ENCODE assay signal across 17 cellular contexts in the genomic region with DNA sequence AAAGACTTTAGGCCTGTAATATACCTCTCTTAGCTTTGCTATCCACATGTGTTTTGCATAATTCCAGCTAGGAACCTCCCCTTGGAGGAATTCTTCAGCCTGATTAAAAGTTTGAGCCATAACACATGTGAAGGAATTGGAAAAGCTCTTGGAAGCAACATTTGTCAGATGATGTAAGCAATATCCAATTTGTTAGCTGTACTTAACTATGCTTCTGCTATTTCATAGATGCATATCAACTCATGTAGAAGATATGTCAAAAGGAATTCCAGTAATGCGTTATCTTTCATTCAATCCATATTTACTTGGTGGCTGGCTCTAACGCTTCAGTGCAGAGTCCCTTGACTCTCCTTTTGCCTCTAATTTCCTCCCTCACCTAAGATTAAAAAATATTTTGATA. TPM values are rescaled to one million over a fixed set of nuclear protein-coding genes. Genes with fewer than 3 reads are reported as not detected.
A peak's percentile ranks its signal among the peaks of the same experiment; 100 is the strongest.
DNase-seq lines count a peak whose midpoint lies in the region; ATAC-seq and TF ChIP-seq lines count a peak whose summit lies in the region.
"Had no signal": no experiment of that assay in that cellular context is flagged by ENCODE, and none has a peak within 500 bp of the region (broad histone marks: within the 10 kb centered on the region; RNA-seq: fewer than 3 reads in every experiment).

No MANE protein-coding gene starts in this region.

- H3K4me1 ChIP-seq in SJCRH30 (peaks cover 61% of the 10 kb centered on the region), fibroblast of lung (ENCODE audit: control insufficient read depth, extremely low read depth, insufficient read depth, low read length) (peaks cover 23% of the 10 kb centered on the region)
- H3K4me1 ChIP-seq: ascending aorta had no signal

- no peak overlapping the region for H3K4me2 ChIP-seq in fibroblast of lung (ENCODE audit: extremely low read depth, insufficient read depth, low read length)

- DNase-seq in GM04504 (ENCODE audit: low read depth): peak; percentile 87
- DNase-seq in SJCRH30: peak in 1 of 2 experiments; percentile 39
- DNase-seq in fibroblast of lung (ENCODE audit: low read depth in 2 of 2): peak; percentile 81 to 93
- peak; percentile 95 for DNase-seq in retinal pigment epithelial cell (ENCODE audit: low read depth)
- DNase-seq in GM19240 (ENCODE audit: insufficient read length, low spot score): no peak
- DNase-seq in NOMO-1 treated with DMSO at 0.1 percent for 48 hours (lab: John Stamatoyannopoulos, UW; ENCODE audit: unreplicated experiment): no peak
- DNase-seq: effector memory CD8-positive, alpha-beta T cell; hippocampal formation; lower lobe of right lung; MG63; occipital lobe; stimulated activated CD4-positive, alpha-beta T cell treated with anti-CD3 and anti-CD28 coated beads, Interleukin-12 subunit alpha, Interleukin-12 subunit beta, amount 100 ng/mL, for 4 hours had no signal

- H3K4me3 ChIP-seq in SJCRH30 (no peak overlapping the region), fibroblast of lung (replicated peaks in 1 of 4; ENCODE audit: control extremely low read depth in 1 of 4, insufficient read depth in 1 of 4, low read depth in 3 of 4, low read length in 4 of 4) (no peak overlapping the region), retinal pigment epithelial cell (ENCODE audit: low read length) (no peak overlapping the region)
- H3K4me3 ChIP-seq: ascending aorta, GM12878, lower lobe of right lung, MG63, thoracic aorta had no signal

- H3K79me2 ChIP-seq in fibroblast of lung (ENCODE audit: control insufficient read depth, insufficient read depth, low read length): peaks cover 41% of the 10 kb centered on the region

- no peak overlapping the region for H2AFZ ChIP-seq in fibroblast of lung (ENCODE audit: low read length)

- no peak overlapping the region for H3K9ac ChIP-seq in fibroblast of lung (ENCODE audit: insufficient read depth, low read length)

- TF ChIP-seq CTCF in fibroblast of lung (conservative IDR thresholded peaks at IDR 0.05 in 1 of 2, IDR thresholded peaks at IDR 0.05 in 1 of 2; ENCODE audit: low read depth in 1 of 2, low read length in 2 of 2) (no peak), retinal pigment epithelial cell (conservative IDR thresholded peaks at IDR 0.05; ENCODE audit: low read depth, low read length) (no peak)

- H3K27me3 ChIP-seq in SJCRH30 (no peaks in the 10 kb centered on the region), fibroblast of lung (ENCODE audit: control insufficient read depth, insufficient read depth, low read length) (no peaks in the 10 kb centered on the region)
- H3K27me3 ChIP-seq: ascending aorta, MG63 had no signal

- H3K9me3 ChIP-seq in SJCRH30 (replicated peaks) (no peaks in the 10 kb centered on the region), fibroblast of lung (ENCODE audit: control insufficient read depth, insufficient read depth, low read depth, low read length) (no peaks in the 10 kb centered on the region)
- H3K9me3 ChIP-seq: ascending aorta, lower lobe of right lung, MG63, thoracic aorta had no signal

- H3K27ac ChIP-seq in SJCRH30 (peak overlapping the region; percentile 31), fibroblast of lung (ENCODE audit: insufficient read depth, low read length) (no peak overlapping the region)
- H3K27ac ChIP-seq: ascending aorta, lower lobe of right lung, thoracic aorta had no signal

- no peak for ATAC-seq in GM19351 (IDR thresholded peaks at IDR 0.05; ENCODE audit: unreplicated experiment)
- ATAC-seq: effector memory CD8-positive, alpha-beta T cell; GM12878 had no signal

- no peaks in the 10 kb centered on the region for H4K20me1 ChIP-seq in fibroblast of lung (ENCODE audit: control insufficient read depth, extremely low read depth, insufficient read depth, low read length)

- H3K36me3 ChIP-seq in SJCRH30 (no peaks in the 10 kb centered on the region), fibroblast of lung (ENCODE audit: control insufficient read depth, insufficient read depth, low read length) (no peaks in the 10 kb centered on the region)
- H3K36me3 ChIP-seq: ascending aorta, lower lobe of right lung, MG63, thoracic aorta had no signal

RNA-seq across cellular contexts. Expression of a gene that starts 46.2 kb away (rescaled TPM):
- 58.1 and 62.8 TPM in 2 replicates for total RNA-seq in SJCRH30 (2014; rRNA removed; shearing (Covaris generic))
- total RNA-seq in fibroblast of lung: 32.6 and 56.3 TPM in 2 replicates
- polyA plus RNA-seq in fibroblast of lung: 36.6 and 44.5 TPM in 2 replicates
- 29.6 and 38.2 TPM in 2 replicates for polyA plus RNA-seq in fibroblast of lung (2012)
- 93.5 and 189 TPM in 2 replicates for polyA minus RNA-seq in fibroblast of lung (ENCODE audit: low replicate concordance)

RNA-seq across cellular contexts. Expression of a gene that starts 46.4 kb away (rescaled TPM):
- total RNA-seq in SJCRH30 (2014; rRNA removed; shearing (Covaris generic)): 0.49 and 0.53 TPM in 2 replicates
- 1.0 and 1.2 TPM in 2 replicates for total RNA-seq in fibroblast of lung
- polyA plus RNA-seq in fibroblast of lung: 0.61 and 1.2 TPM in 2 replicates
- polyA plus RNA-seq in fibroblast of lung (2012): 0.58 and 1.2 TPM in 2 replicates
- polyA minus RNA-seq in fibroblast of lung (ENCODE audit: low replicate concordance): not detected in 2 replicates
- total RNA-seq: ascending aorta; GM12878; T-helper 1 cell treated with Interleukin-12 subunit alpha and Interleukin-12 subunit beta and Interleukin-4 antibody, amounts not matched to agents 30 ng/mL and 1 ng/mL, for 36 hours had no signal

Comparison
In these comparisons a context has a peak if more than half of its experiments do, and no peak if none do; other contexts are left out.
1. DNase-seq: peak in GM04504 (single experiment), fibroblast of lung (2 of 2) and retinal pigment epithelial cell (single experiment); none in GM19240 (single experiment) and NOMO-1 treated with DMSO at 0.1 percent for 48 hours (single experiment).